20 cellular contexts compared by ENCODE assay signal in the genomic region with DNA sequence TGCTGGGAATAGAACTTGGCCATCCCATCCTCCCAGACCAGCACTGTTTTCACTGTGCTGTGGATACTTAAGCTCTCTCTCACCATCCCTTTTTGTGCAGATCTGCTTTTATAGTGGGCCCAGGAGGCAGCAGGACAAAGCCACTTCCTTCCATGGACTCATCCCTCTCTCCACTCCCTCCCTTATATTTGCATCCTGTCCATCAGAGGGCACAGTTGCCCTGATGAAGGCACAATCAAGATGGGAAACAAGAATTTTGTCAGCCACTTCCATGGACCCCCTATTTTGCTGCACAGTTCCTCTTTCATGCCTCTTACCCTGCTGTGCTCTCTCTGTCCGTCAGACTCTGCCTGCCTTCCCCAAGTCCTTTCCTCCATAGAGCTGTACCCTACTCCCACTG.
DNase-seq lines count a peak whose midpoint lies in the region; TF ChIP-seq lines count a peak whose summit lies in the region.
"Had no signal": no experiment of that assay in that cellular context is flagged by ENCODE, and none has a peak within 500 bp of the region (broad histone marks: within the 10 kb centered on the region; RNA-seq: fewer than 3 reads in every experiment).

No MANE protein-coding gene starts in this region.

- DNase-seq in NCI-H82 (lab: John Stamatoyannopoulos, UW) (peak; percentile 37), NCI-H82 treated with DMSO at 0.1 percent for 48 hours (lab: John Stamatoyannopoulos, UW; ENCODE audit: unreplicated experiment) (no peak), RPMI7951 (ENCODE audit: low read depth) (peak; percentile 6), foreskin fibroblast (peak in 1 of 2 donors; percentile 8), type B pancreatic cell (ENCODE audit: extremely low spot score, unreplicated experiment) (no peak), AG20443 (ENCODE audit: low spot score) (no peak), mesothelial cell of epicardium (ENCODE audit: low spot score in 2 of 2, unreplicated experiment in 2 of 2) (no peak), cerebellar cortex (ENCODE audit: low spot score) (no peak)
- DNase-seq: activated gamma-delta T cell; amygdala; effector memory CD8-positive, alpha-beta T cell; heart right ventricle; NCI-H1092 treated with DMSO at 0.1 percent for 48 hours; NCI-H2081; SHP77; stimulated activated CD4-positive, alpha-beta T cell treated with anti-CD3 and anti-CD28 coated beads, Interleukin-4, amount 100 ng/mL, for 1 hour; T-helper 1 cell had no signal

- no peaks in the 10 kb centered on the region for H3K36me3 Mint-ChIP-seq in type B pancreatic cell
- H3K36me3 Mint-ChIP-seq in mesothelial cell of epicardium = no peaks in the 10 kb centered on the region

- no peaks in the 10 kb centered on the region for H3K27me3 Mint-ChIP-seq in type B pancreatic cell
- H3K27me3 Mint-ChIP-seq in mesothelial cell of epicardium (ENCODE audit: low read depth) = peaks cover 4% of the 10 kb centered on the region

- TF ChIP-seq CTCF in foreskin fibroblast (IDR thresholded peaks at IDR 0.05; ENCODE audit: low read depth, low read length) (peak; percentile 9), type B pancreatic cell (conservative IDR thresholded peaks at IDR 0.05) (peak; percentile 23), mesothelial cell of epicardium (IDR thresholded peaks at IDR 0.05; ENCODE audit: unreplicated experiment) (no peak)

- H3K4me3 Mint-ChIP-seq in type B pancreatic cell = no peak overlapping the region
- H3K4me3 Mint-ChIP-seq in mesothelial cell of epicardium = no peak overlapping the region
- H3K4me3 Mint-ChIP-seq: central memory CD8-positive, alpha-beta T cell; effector memory CD8-positive, alpha-beta T cell had no signal

- H3K4me1 Mint-ChIP-seq in type B pancreatic cell (ENCODE audit: unreplicated experiment) (peaks cover 22% of the 10 kb centered on the region), mesothelial cell of epicardium (peaks cover 13% of the 10 kb centered on the region)
- H3K4me1 Mint-ChIP-seq: central memory CD8-positive, alpha-beta T cell had no signal

- H3K4me3 ChIP-seq in foreskin fibroblast (ENCODE audit: low read depth in 1 of 2, low read length in 2 of 2) = no peak overlapping the region
- H3K4me3 ChIP-seq: A549, heart right ventricle, K562 had no signal

- H3K9me3 Mint-ChIP-seq in type B pancreatic cell = peaks cover 18% of the 10 kb centered on the region
- no peaks in the 10 kb centered on the region for H3K9me3 Mint-ChIP-seq in mesothelial cell of epicardium
- H3K9me3 Mint-ChIP-seq: central memory CD8-positive, alpha-beta T cell; effector memory CD8-positive, alpha-beta T cell had no signal

- H3K27ac Mint-ChIP-seq in type B pancreatic cell (peak overlapping the region; percentile 88), mesothelial cell of epicardium (no peak overlapping the region)
- H3K27ac Mint-ChIP-seq: effector memory CD8-positive, alpha-beta T cell had no signal

Comparison
In these comparisons a context has a peak if more than half of its experiments do, and no peak if none do; other contexts are left out.
1. DNase-seq: peak in NCI-H82 (single experiment) and RPMI7951 (single experiment); none in NCI-H82 treated with DMSO at 0.1 percent for 48 hours (single experiment), type B pancreatic cell (single experiment), AG20443 (single experiment), mesothelial cell of epicardium (0 of 2) and cerebellar cortex (single experiment).